ENCODE assay signal across 1 cellular context in the genomic region with DNA sequence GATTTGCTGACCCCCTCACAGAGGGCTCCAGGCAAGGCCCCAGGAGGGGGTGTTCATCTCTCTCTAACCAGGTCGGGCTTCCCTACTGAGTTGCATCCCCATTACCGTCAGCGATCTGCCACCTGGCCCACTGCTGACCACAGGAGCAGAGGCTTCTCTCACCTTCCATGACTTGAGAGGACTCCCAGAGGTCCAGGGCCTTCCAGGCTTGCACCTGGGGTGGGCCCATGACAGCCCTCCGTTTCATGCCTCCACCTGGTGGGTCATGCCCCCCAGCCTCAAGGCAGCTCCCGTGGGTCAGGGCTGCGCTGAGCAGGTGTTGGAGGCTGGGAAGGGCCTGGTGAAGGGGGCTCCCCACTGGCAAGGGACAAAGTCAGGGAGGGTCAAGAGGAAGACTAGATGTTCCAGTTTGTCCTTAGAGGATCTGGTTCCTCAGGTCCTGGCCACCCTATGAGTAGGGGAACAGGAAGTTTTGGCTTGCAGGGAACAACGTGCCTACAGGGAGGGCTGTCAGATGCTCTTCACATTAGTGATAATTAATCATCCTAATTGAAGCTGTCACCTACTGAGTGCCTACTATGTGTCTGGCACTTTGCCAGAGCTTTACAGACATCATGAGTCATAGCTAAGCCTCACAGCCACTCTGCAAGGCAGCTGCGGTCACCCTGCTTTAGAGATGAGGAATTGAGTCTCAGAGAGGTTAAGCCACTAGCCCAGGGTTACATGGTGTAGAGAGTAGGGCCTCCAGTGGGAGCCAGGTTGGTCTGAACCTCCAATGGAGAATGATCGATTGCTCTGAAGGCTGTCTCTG.
A peak's percentile ranks its signal among the peaks of the same experiment; 100 is the strongest.
TF ChIP-seq lines count a peak whose summit lies in the region.

No MANE protein-coding gene starts in this region.

TF ChIP-seq in HepG2, 621 proteins besides CTCF, POLR2A, EP300 and RAD21 (continued from another document):
- TF ChIP-seq, protein P1, sequence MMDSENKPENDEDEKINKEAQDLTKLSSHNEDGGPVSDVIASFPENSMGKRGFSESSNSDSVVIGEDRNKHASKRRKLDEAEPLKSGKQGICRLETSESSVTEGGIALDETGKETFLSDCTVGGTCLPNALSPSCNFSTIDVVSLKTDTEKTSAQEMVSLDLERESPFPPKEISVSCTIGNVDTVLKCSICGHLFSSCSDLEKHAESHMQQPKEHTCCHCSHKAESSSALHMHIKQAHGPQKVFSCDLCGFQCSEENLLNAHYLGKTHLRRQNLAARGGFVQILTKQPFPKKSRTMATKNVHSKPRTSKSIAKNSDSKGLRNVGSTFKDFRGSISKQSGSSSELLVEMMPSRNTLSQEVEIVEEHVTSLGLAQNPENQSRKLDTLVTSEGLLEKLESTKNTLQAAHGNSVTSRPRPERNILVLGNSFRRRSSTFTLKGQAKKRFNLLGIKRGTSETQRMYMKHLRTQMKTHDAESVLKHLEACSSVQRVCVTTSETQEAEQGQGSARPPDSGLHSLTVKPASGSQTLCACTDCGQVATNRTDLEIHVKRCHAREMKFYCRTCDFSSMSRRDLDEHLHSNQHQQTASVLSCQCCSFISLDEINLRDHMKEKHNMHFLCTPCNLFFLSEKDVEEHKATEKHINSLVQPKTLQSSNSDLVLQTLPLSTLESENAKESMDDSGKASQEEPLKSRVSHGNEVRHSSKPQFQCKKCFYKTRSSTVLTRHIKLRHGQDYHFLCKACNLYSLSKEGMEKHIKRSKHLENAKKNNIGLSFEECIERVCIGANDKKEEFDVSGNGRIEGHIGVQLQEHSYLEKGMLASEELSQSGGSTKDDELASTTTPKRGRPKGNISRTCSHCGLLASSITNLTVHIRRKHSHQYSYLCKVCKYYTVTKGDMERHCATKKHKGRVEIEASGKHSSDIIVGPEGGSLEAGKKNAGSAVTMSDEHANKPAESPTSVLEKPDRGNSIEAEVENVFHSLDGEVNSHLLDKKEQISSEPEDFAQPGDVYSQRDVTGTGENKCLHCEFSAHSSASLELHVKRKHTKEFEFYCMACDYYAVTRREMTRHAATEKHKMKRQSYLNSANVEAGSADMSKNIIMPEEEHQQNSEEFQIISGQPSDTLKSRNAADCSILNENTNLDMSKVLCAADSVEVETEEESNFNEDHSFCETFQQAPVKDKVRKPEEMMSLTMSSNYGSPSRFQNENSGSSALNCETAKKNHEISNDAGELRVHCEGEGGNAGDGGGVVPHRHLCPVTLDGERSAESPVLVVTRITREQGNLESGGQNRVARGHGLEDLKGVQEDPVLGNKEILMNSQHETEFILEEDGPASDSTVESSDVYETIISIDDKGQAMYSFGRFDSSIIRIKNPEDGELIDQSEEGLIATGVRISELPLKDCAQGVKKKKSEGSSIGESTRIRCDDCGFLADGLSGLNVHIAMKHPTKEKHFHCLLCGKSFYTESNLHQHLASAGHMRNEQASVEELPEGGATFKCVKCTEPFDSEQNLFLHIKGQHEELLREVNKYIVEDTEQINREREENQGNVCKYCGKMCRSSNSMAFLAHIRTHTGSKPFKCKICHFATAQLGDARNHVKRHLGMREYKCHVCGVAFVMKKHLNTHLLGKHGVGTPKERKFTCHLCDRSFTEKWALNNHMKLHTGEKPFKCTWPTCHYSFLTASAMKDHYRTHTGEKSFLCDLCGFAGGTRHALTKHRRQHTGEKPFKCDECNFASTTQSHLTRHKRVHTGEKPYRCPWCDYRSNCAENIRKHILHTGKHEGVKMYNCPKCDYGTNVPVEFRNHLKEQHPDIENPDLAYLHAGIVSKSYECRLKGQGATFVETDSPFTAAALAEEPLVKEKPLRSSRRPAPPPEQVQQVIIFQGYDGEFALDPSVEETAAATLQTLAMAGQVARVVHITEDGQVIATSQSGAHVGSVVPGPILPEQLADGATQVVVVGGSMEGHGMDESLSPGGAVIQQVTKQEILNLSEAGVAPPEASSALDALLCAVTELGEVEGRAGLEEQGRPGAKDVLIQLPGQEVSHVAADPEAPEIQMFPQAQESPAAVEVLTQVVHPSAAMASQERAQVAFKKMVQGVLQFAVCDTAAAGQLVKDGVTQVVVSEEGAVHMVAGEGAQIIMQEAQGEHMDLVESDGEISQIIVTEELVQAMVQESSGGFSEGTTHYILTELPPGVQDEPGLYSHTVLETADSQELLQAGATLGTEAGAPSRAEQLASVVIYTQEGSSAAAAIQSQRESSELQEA (CRISPR knock-in tag; IDR thresholded peaks at IDR 0.05; ENCODE audit: not compliant biosample characterization), result peak; percentile 37
- TF ChIP-seq MATR3 (CRISPR knock-in tag; IDR thresholded peaks at IDR 0.05), result no peak
- no peak for TF ChIP-seq HDAC2 (CRISPR knock-in tag; IDR thresholded peaks at IDR 0.05)
- peak; percentile 75 for TF ChIP-seq IKZF4 (CRISPR knock-in tag; IDR thresholded peaks at IDR 0.05; ENCODE audit: borderline replicate concordance, low read depth, not compliant biosample characterization)
- TF ChIP-seq, protein P2, sequence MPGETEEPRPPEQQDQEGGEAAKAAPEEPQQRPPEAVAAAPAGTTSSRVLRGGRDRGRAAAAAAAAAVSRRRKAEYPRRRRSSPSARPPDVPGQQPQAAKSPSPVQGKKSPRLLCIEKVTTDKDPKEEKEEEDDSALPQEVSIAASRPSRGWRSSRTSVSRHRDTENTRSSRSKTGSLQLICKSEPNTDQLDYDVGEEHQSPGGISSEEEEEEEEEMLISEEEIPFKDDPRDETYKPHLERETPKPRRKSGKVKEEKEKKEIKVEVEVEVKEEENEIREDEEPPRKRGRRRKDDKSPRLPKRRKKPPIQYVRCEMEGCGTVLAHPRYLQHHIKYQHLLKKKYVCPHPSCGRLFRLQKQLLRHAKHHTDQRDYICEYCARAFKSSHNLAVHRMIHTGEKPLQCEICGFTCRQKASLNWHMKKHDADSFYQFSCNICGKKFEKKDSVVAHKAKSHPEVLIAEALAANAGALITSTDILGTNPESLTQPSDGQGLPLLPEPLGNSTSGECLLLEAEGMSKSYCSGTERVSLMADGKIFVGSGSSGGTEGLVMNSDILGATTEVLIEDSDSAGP (CRISPR knock-in tag; IDR thresholded peaks at IDR 0.05; ENCODE audit: borderline replicate concordance), result 0 out of 2 replicates have a peak, but pooled peaks have one; percentile 53
- 0 out of 2 replicates have a peak, but pooled peaks have one; percentile 68 for TF ChIP-seq HES4 (CRISPR knock-in tag; IDR thresholded peaks at IDR 0.05; ENCODE audit: borderline replicate concordance)
- no peak for TF ChIP-seq ZNF761 (CRISPR knock-in tag; conservative IDR thresholded peaks at IDR 0.05)
